In the genomic region with DNA sequence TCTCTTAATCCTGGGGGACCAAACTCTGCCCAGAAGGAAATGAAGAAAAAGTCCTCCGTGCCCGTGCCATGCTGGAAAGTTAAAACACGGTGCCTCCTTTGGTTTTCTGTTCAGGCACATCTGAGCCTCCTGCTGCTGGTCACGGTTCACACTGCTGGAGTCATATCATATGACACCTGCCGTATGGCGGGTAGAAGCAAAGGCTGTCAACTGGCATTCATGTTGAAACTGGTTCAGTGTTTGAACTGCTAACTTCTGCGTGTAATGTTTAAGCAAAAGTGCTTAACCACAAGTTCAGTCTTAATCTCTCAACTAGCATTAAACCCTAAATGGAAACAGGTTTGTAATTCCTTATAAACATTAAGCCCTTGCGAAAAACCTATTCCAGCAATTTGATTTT, we compare ENCODE assay signal across 8 cellular contexts. TPM values are rescaled to one million over a fixed set of nuclear protein-coding genes. Genes with fewer than 3 reads are reported as not detected.
DNase-seq lines count a peak whose midpoint lies in the region; ATAC-seq lines count a peak whose summit lies in the region.

No MANE protein-coding gene starts in this region.

- ATAC-seq in stimulated activated naive B cell treated with anti-CD40 and anti-IgM and Interleukin-4, amounts not matched to agents 10 μg/mL and 1 μg/mL and 100 μg/mL, for 72 hours (replicated peaks), result no peak
- ATAC-seq in Right ventricle myocardium inferior, result no peak

- CTCF ChIA-PET in CD4-positive, alpha-beta memory T cell (lab: Charles Lee; ENCODE audit: partially characterized antibody), result interaction anchor here (1.9 kb wide), 1 partner anchor 93 kb away, joined by 8 read pairs; no protein-coding TSS in a partner anchor

- H3K4me3 ChIP-seq in CD4-positive, alpha-beta memory T cell (ENCODE audit: low read length in 2 of 2), result peak overlapping the region in 1 of 2 donors; percentile 12

- intact Hi-C loops in CD4-positive, alpha-beta memory T cell (cut with micrococcal nuclease), result loop anchor here (2.0 to 10.0 kb wide), 5 partner anchors 14 to 650 kb away; a partner anchor contains a TSS
- intact Hi-C loops in Right ventricle myocardium inferior (cut with DNase I), result no loop called here

- no peaks in the 10 kb centered on the region for H3K9me3 ChIP-seq in CD4-positive, alpha-beta memory T cell (ENCODE audit: control insufficient read depth in 1 of 2, low read length in 2 of 2)

- H3K36me3 Mint-ChIP-seq in CD4-positive, alpha-beta memory T cell, result peaks cover 0 to 10% of the 10 kb centered on the region in 2 donors
- peaks cover 2 to 6% of the 10 kb centered on the region in 2 donors for H3K36me3 Mint-ChIP-seq in stimulated activated naive B cell treated with anti-CD40 and anti-IgM and Interleukin-4, amounts not matched to agents 10 μg/mL and 1 μg/mL and 100 μg/mL, for 72 hours

- peak overlapping the region; percentile 88 to 95 (median 91) for H3K27ac Mint-ChIP-seq in CD4-positive, alpha-beta memory T cell
- peak overlapping the region; percentile 37 for H3K27ac Mint-ChIP-seq in stimulated activated naive B cell treated with anti-CD40 and anti-IgM and Interleukin-4, amounts not matched to agents 10 μg/mL and 1 μg/mL and 100 μg/mL, for 72 hours

- no peaks in the 10 kb centered on the region for H3K36me3 ChIP-seq in CD4-positive, alpha-beta memory T cell (ENCODE audit: insufficient read depth, low read length)

- peak overlapping the region; percentile 67 to 93 (median 91) for H3K4me3 Mint-ChIP-seq in CD4-positive, alpha-beta memory T cell
- no peak overlapping the region for H3K4me3 Mint-ChIP-seq in stimulated activated naive B cell treated with anti-CD40 and anti-IgM and Interleukin-4, amounts not matched to agents 10 μg/mL and 1 μg/mL and 100 μg/mL, for 72 hours

- H3K9me3 Mint-ChIP-seq in CD4-positive, alpha-beta memory T cell, result no peaks in the 10 kb centered on the region
- H3K9me3 Mint-ChIP-seq in stimulated activated naive B cell treated with anti-CD40 and anti-IgM and Interleukin-4, amounts not matched to agents 10 μg/mL and 1 μg/mL and 100 μg/mL, for 72 hours, result no peaks in the 10 kb centered on the region

- peak; percentile 32 to 62 (median 38) for DNase-seq in CD4-positive, alpha-beta memory T cell
- peak; percentile 24 for DNase-seq in NCI-H2029 treated with DMSO at 0.1 percent for 48 hours (lab: John Stamatoyannopoulos, UW)
- DNase-seq in activated CD4-positive, alpha-beta T cell treated with anti-CD3 and anti-CD28 coated beads, Interleukin-2, amount 50 U/mL, for 4 hours, result peak; percentile 16
- DNase-seq in glomerular visceral epithelial cell (ENCODE audit: extremely low spot score), result peak; percentile 62
- no peak for DNase-seq in stimulated activated naive B cell treated with anti-CD40 and anti-IgM and Interleukin-4, amounts not matched to agents 10 μg/mL and 1 μg/mL and 100 μg/mL, for 72 hours
- no peak for DNase-seq in Right ventricle myocardium inferior (ENCODE audit: missing footprints)
- DNase-seq in Ammon's horn (ENCODE audit: low spot score), result no peak
- no peak for DNase-seq in SIG-M5 treated with dmso at 0.1 percent for 504 hours (lab: John Stamatoyannopoulos, UW; ENCODE audit: unreplicated experiment)

- POLR2A ChIA-PET in CD4-positive, alpha-beta memory T cell (lab: Charles Lee; ENCODE audit: partially characterized antibody), result no interaction called here

- H3K27me3 ChIP-seq in CD4-positive, alpha-beta memory T cell (ENCODE audit: insufficient read depth, low read length), result no peaks in the 10 kb centered on the region

- no peaks in the 10 kb centered on the region for H3K27me3 Mint-ChIP-seq in CD4-positive, alpha-beta memory T cell
- H3K27me3 Mint-ChIP-seq in stimulated activated naive B cell treated with anti-CD40 and anti-IgM and Interleukin-4, amounts not matched to agents 10 μg/mL and 1 μg/mL and 100 μg/mL, for 72 hours, result no peaks in the 10 kb centered on the region

- H3K4me1 Mint-ChIP-seq in CD4-positive, alpha-beta memory T cell, result peaks cover 26 to 53% (median 32%) of the 10 kb centered on the region in 4 donors
- peaks cover 6 to 8% of the 10 kb centered on the region in 2 donors for H3K4me1 Mint-ChIP-seq in stimulated activated naive B cell treated with anti-CD40 and anti-IgM and Interleukin-4, amounts not matched to agents 10 μg/mL and 1 μg/mL and 100 μg/mL, for 72 hours

- H3K4me1 ChIP-seq in CD4-positive, alpha-beta memory T cell (ENCODE audit: insufficient read depth, low read length), result peaks cover 73% of the 10 kb centered on the region

- H3K27ac ChIP-seq in CD4-positive, alpha-beta memory T cell (ENCODE audit: low read depth, low read length), result no peak overlapping the region

RNA-seq across cellular contexts. Expression of a gene that starts 3.1 kb away (rescaled TPM):
- total RNA-seq in CD4-positive, alpha-beta memory T cell, result 10 to 100 TPM; 25.9 to 27.3 TPM
- 10 to 100 TPM in 1 of 2 donors, 1 to 10 TPM in 1; 4.9 to 10.6 TPM for polyA plus RNA-seq in CD4-positive, alpha-beta memory T cell
- total RNA-seq in Right ventricle myocardium inferior, result 17.7 TPM

Comparison
In these comparisons a context has a peak if more than half of its experiments do, and no peak if none do; other contexts are left out.
1. DNase-seq: peak in CD4-positive, alpha-beta memory T cell (5 of 5), NCI-H2029 treated with DMSO at 0.1 percent for 48 hours (single experiment), activated CD4-positive, alpha-beta T cell treated with anti-CD3 and anti-CD28 coated beads, Interleukin-2, amount 50 U/mL, for 4 hours (2 of 2) and glomerular visceral epithelial cell (single experiment); none in stimulated activated naive B cell treated with anti-CD40 and anti-IgM and Interleukin-4, amounts not matched to agents 10 μg/mL and 1 μg/mL and 100 μg/mL, for 72 hours (single experiment), Right ventricle myocardium inferior (single experiment), Ammon's horn (single experiment) and SIG-M5 treated with dmso at 0.1 percent for 504 hours (single experiment).
2. H3K4me3 Mint-ChIP-seq: peak in CD4-positive, alpha-beta memory T cell (8 of 8); none in stimulated activated naive B cell treated with anti-CD40 and anti-IgM and Interleukin-4, amounts not matched to agents 10 μg/mL and 1 μg/mL and 100 μg/mL, for 72 hours (0 of 2).